9 cellular contexts compared by ENCODE assay signal in the genomic region with DNA sequence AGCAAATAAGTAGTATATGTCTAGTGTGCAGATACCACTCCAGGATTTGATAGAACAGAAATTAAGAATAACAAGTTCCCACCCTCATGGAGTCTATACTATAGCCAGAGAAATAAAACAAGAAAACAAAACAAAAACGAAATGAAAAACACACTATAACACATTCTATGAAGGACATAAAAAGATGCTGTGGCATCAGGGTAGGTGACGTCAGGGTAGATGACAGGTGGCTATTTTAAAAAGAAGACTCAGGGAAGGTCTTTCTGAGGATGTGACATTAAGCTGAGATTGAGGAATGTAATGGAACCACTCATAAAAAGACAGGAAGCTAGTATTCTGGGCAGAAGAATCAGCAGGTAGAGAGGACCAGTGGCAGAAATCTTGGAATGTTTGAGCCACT.
"Had no signal": no experiment of that assay in that cellular context is flagged by ENCODE, and none has a peak within 500 bp of the region (broad histone marks: within the 10 kb centered on the region; RNA-seq: fewer than 3 reads in every experiment).

No MANE protein-coding gene starts in this region.

- H3K36me3 ChIP-seq: HAP-1 had no signal

- H3K9ac ChIP-seq: GM23248 had no signal

- FAIRE-seq: K562 had no signal

- H3K4me3 ChIP-seq: GM23248, HAP-1, K562 had no signal

- ATAC-seq: HCT116, K562 had no signal

- H3K4me3 Mint-ChIP-seq: HFFc6 had no signal

- H3K27ac Mint-ChIP-seq: HFFc6 had no signal

- H3K9me3 Mint-ChIP-seq: HFFc6 had no signal

- H3K9me3 ChIP-seq: HAP-1 had no signal

- H3K4me1 ChIP-seq: HAP-1 had no signal

- DNase-seq: GM23248, GOT3, H7, HFFc6, IMR-90 had no signal

- H3K27ac ChIP-seq: GM23248, HL-60 had no signal

- H2AFZ ChIP-seq: GM23248 had no signal
